Comparison of ENCODE assay signal across 1 cellular context in genomic region chr7:32140540-32140939, GRCh38.
TF ChIP-seq lines count a peak whose summit lies in the region.

No MANE protein-coding gene starts in this region.

TF ChIP-seq in HepG2, 621 proteins besides CTCF, POLR2A, EP300 and RAD21 (continued from another document):
- TF ChIP-seq ATF3 (CRISPR knock-in tag; IDR thresholded peaks at IDR 0.05) (no peak), EED (CRISPR knock-in tag; IDR thresholded peaks at IDR 0.05) (no peak), TFE3 (CRISPR knock-in tag; IDR thresholded peaks at IDR 0.05) (no peak), ZNF552 (CRISPR knock-in tag; IDR thresholded peaks at IDR 0.05; ENCODE audit: borderline replicate concordance) (no peak), ZNF510 (CRISPR knock-in tag; IDR thresholded peaks at IDR 0.05; ENCODE audit: low read depth) (no peak), ZNF260 (CRISPR knock-in tag; IDR thresholded peaks at IDR 0.05; ENCODE audit: borderline replicate concordance, low read depth) (no peak), ZNF720 (CRISPR knock-in tag; IDR thresholded peaks at IDR 0.05) (no peak), NR3C1 (CRISPR knock-in tag; IDR thresholded peaks at IDR 0.05) (no peak), ZMYM3 (CRISPR knock-in tag; IDR thresholded peaks at IDR 0.05) (no peak), GABPB1 (CRISPR knock-in tag; IDR thresholded peaks at IDR 0.05) (no peak), ZNF598 (CRISPR knock-in tag; IDR thresholded peaks at IDR 0.05; ENCODE audit: borderline replicate concordance) (no peak), ZNF800 (CRISPR knock-in tag; IDR thresholded peaks at IDR 0.05) (no peak), ZNF230 (CRISPR knock-in tag; IDR thresholded peaks at IDR 0.05) (no peak), NBN (conservative IDR thresholded peaks at IDR 0.05) (no peak), ZNF747 (CRISPR knock-in tag; IDR thresholded peaks at IDR 0.05; ENCODE audit: borderline replicate concordance) (no peak)
